1 cellular context compared by ENCODE assay signal in genomic region chr5:33299621-33300208, GRCh38.
TF ChIP-seq lines count a peak whose summit lies in the region.

No MANE protein-coding gene starts in this region.

TF ChIP-seq in HEK293, 187 proteins besides CTCF, POLR2A, EP300 and RAD21 (continued from another document):
- TF ChIP-seq ZNF548 (tag by site-specific recombination; IDR thresholded peaks at IDR 0.05) (no peak), ZNF398 (tag by site-specific recombination; IDR thresholded peaks at IDR 0.05) (no peak), ZNF654 (tag by site-specific recombination; IDR thresholded peaks at IDR 0.05; ENCODE audit: low read depth) (peak; percentile 86), ZNF571 (tag by site-specific recombination; IDR thresholded peaks at IDR 0.05) (no peak), RBAK (tag by site-specific recombination; IDR thresholded peaks at IDR 0.05) (no peak), ZBTB8A (tag by site-specific recombination; IDR thresholded peaks at IDR 0.05) (no peak), ZNF155 (tag by site-specific recombination; IDR thresholded peaks at IDR 0.05) (no peak), ZSCAN16 (tag by site-specific recombination; IDR thresholded peaks at IDR 0.05) (no peak), ZNF521 (tag by site-specific recombination; IDR thresholded peaks at IDR 0.05) (no peak), KLF17 (tag by site-specific recombination; IDR thresholded peaks at IDR 0.05) (no peak), YY1 (tag by site-specific recombination; IDR thresholded peaks at IDR 0.05) (no peak), ZNF645 (tag by site-specific recombination; IDR thresholded peaks at IDR 0.05) (no peak), ZNF248 (tag by site-specific recombination; IDR thresholded peaks at IDR 0.05) (no peak), ZNF530 (tag by site-specific recombination; IDR thresholded peaks at IDR 0.05; ENCODE audit: low read depth) (no peak), SP3 (tag by site-specific recombination; IDR thresholded peaks at IDR 0.05) (no peak), ZBTB20 (tag by site-specific recombination; IDR thresholded peaks at IDR 0.05) (no peak), ZNF707 (tag by site-specific recombination; IDR thresholded peaks at IDR 0.05) (no peak), ZNF302 (tag by site-specific recombination; IDR thresholded peaks at IDR 0.05; ENCODE audit: low read depth) (no peak), FEZF1 (tag by site-specific recombination; IDR thresholded peaks at IDR 0.05) (peak; percentile 68), PRDM4 (tag by site-specific recombination; IDR thresholded peaks at IDR 0.05) (peak; percentile 24; the same call in 1 of the 2 replicates)
